22 cellular contexts compared by ENCODE assay signal in genomic region chr9:111984075-111984802, GRCh38.
DNase-seq lines count a peak whose midpoint lies in the region; ATAC-seq and TF ChIP-seq lines count a peak whose summit lies in the region.
"Had no signal": no experiment of that assay in that cellular context is flagged by ENCODE, and none has a peak within 500 bp of the region (broad histone marks: within the 10 kb centered on the region; RNA-seq: fewer than 3 reads in every experiment).

No MANE protein-coding gene starts in this region.

- no peaks in the 10 kb centered on the region for H4K20me1 ChIP-seq in BLaER1

- WGBS in heart right ventricle, 2 donors = 84 to 96% methylated on average over 6 of the region's 6 CpGs

- H3K27me3 Mint-ChIP-seq in T-helper 17 cell (no peaks in the 10 kb centered on the region), immature natural killer cell (ENCODE audit: low read depth in 3 of 3) (peaks cover 0 to 2% (median 0%) of the 10 kb centered on the region in 3 donors)

- intact Hi-C loops in heart right ventricle (cut with DNase I) = no loop called here

- ATAC-seq in T-helper 17 cell (no peak), heart right ventricle (no peak), GM19324 (IDR thresholded peaks at IDR 0.05; ENCODE audit: low FRiP score, unreplicated experiment) (no peak)

- DNase-seq in T-helper 17 cell = no peak
- peak in 1 of 3 donors; percentile 8 for DNase-seq in immature natural killer cell
- DNase-seq in NCI-H146 (lab: John Stamatoyannopoulos, UW) = no peak
- no peak for DNase-seq in H4 (ENCODE audit: low spot score)
- no peak for DNase-seq in heart right ventricle
- DNase-seq: activated CD4-positive, alpha-beta T cell treated with anti-CD3 and anti-CD28 coated beads, Interleukin-2, amount 50 U/mL, for 4 hours; aorta; caudate nucleus; DMS53; foreskin melanocyte; HFFc6; islet precursor cell; NCI-H1436 treated with DMSO at 0.1 percent for 48 hours; NCI-H774; occipital lobe; WERI-Rb-1 had no signal

- no peak for TF ChIP-seq CTCF in heart right ventricle (IDR thresholded peaks at IDR 0.05)

- H3K4me3 ChIP-seq in BLaER1 = no peak overlapping the region
- no peak overlapping the region for H3K4me3 ChIP-seq in heart right ventricle
- H3K4me3 ChIP-seq: lung had no signal

- H3K27me3 ChIP-seq in BLaER1 = no peaks in the 10 kb centered on the region
- no peaks in the 10 kb centered on the region for H3K27me3 ChIP-seq in heart right ventricle

- H3K4me1 ChIP-seq in BLaER1 (peaks cover 39% of the 10 kb centered on the region), heart right ventricle (peaks cover 0 to 31% (median 5%) of the 10 kb centered on the region in 9 donors)

- H3K27ac Mint-ChIP-seq in T-helper 17 cell (peak overlapping the region; percentile 66), immature natural killer cell (peak overlapping the region in 5 of 6 donors; percentile 3 to 74 (median 34))
- H3K27ac Mint-ChIP-seq: CD14-positive monocyte; HFFc6; T-helper 1 cell treated with Interleukin-12 subunit alpha and Interleukin-12 subunit beta and Interleukin-4 antibody, amounts not matched to agents 30 μg/mL and 1 μg/mL, for 36 hours had no signal

- peaks cover 33% of the 10 kb centered on the region for H3K4me1 Mint-ChIP-seq in T-helper 17 cell
- peaks cover 39 to 57% of the 10 kb centered on the region in 2 donors for H3K4me1 Mint-ChIP-seq in immature natural killer cell

- H3K36me3 Mint-ChIP-seq in T-helper 17 cell (ENCODE audit: low read depth) = no peaks in the 10 kb centered on the region
- H3K36me3 Mint-ChIP-seq in immature natural killer cell = no peaks in the 10 kb centered on the region
- H3K36me3 Mint-ChIP-seq: CD14-positive monocyte had no signal

- H3K9ac ChIP-seq in BLaER1 = no peak overlapping the region

- peak overlapping the region; percentile 52 for H3K4me2 ChIP-seq in BLaER1

- peak; percentile 1 for TF ChIP-seq POLR2A in GM18526 (IDR thresholded peaks at IDR 0.05; ENCODE audit: extremely low read depth, insufficient read length)

- H3K27ac ChIP-seq in BLaER1 (peak overlapping the region; percentile 24), heart right ventricle (no peak overlapping the region)
- H3K27ac ChIP-seq: WERI-Rb-1 had no signal

- no peaks in the 10 kb centered on the region for H3K9me3 Mint-ChIP-seq in immature natural killer cell
- H3K9me3 Mint-ChIP-seq: HFFc6; T-helper 1 cell treated with Interleukin-12 subunit alpha and Interleukin-12 subunit beta and Interleukin-4 antibody, amounts not matched to agents 30 μg/mL and 1 μg/mL, for 36 hours had no signal

- H3K9me3 ChIP-seq in BLaER1 (no peaks in the 10 kb centered on the region), T-helper 17 cell (ENCODE audit: control insufficient read depth, low read length, poor library complexity, severe bottlenecking) (no peaks in the 10 kb centered on the region), heart right ventricle (no peaks in the 10 kb centered on the region)

- no peak overlapping the region for H3K4me3 Mint-ChIP-seq in T-helper 17 cell
- H3K4me3 Mint-ChIP-seq in immature natural killer cell = peak overlapping the region in 3 of 5 donors; percentile 34 to 43 (median 43)
- H3K4me3 Mint-ChIP-seq: CD14-positive monocyte; HFFc6; T-helper 1 cell treated with Interleukin-12 subunit alpha and Interleukin-12 subunit beta and Interleukin-4 antibody, amounts not matched to agents 30 μg/mL and 1 μg/mL, for 36 hours had no signal

- H3K36me3 ChIP-seq in BLaER1 (no peaks in the 10 kb centered on the region), heart right ventricle (no peaks in the 10 kb centered on the region)
- H3K36me3 ChIP-seq: WERI-Rb-1 had no signal
